Comparison of ENCODE assay signal across 16 cellular contexts in the genomic region with DNA sequence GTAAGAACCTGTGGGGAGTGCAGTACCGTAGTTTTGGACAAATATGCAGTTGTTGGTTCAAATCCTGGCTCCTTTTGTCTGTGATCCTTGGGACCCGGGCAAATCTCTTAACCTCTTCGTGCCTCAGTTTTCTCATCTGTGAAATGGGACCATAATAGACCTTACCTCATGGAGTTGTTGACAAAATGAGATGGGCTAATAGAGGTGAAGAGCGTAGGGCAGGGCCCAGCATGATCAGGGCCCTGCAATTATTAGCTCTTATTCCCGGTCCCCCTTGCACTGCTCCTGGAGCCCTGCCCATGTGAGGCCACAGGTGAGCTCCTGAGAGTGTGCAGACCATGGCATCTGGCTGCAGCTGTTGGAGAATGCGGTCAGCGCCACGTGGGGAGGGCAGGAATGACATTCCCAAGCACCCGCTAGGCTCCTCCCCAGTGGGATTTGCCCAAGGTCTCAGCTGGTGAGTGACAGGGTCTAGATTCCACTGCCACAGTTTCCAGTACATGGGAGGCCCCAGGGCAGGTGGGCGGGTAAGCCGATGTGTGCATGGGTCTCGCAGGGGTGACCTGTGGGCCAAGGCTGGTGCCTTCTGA. TPM values are rescaled to one million over a fixed set of nuclear protein-coding genes. Genes with fewer than 3 reads are reported as not detected.
DNase-seq lines count a peak whose midpoint lies in the region; ATAC-seq, FAIRE-seq and TF ChIP-seq lines count a peak whose summit lies in the region.
"Had no signal": no experiment of that assay in that cellular context is flagged by ENCODE, and none has a peak within 500 bp of the region (broad histone marks: within the 10 kb centered on the region; RNA-seq: fewer than 3 reads in every experiment).

No MANE protein-coding gene starts in this region.

- peaks cover 5% of the 10 kb centered on the region for H4K20me1 ChIP-seq in keratinocyte (ENCODE audit: control insufficient read depth, extremely low read depth, insufficient read depth, low read length)

- no peak overlapping the region for H2AFZ ChIP-seq in keratinocyte (ENCODE audit: control insufficient read depth, low read length)

- DNase-seq in Daoy (ENCODE audit: low read depth) = peak; percentile 64
- peak; percentile 28 to 61 for DNase-seq in SJSA1 (ENCODE audit: low read depth in 1 of 2, low spot score in 2 of 2)
- DNase-seq in keratinocyte (ENCODE audit: low read depth, low spot score) = peak; percentile 11
- DNase-seq in vagina (ENCODE audit: extremely low spot score in 2 of 2) = no peak
- no peak for DNase-seq in left cardiac atrium
- DNase-seq in anterior cingulate cortex (lab: John Stamatoyannopoulos, UW) = no peak
- no peak for DNase-seq in NCI-H2171 treated with DMSO at 0.1 percent for 48 hours (lab: John Stamatoyannopoulos, UW)
- DNase-seq: activated gamma-delta T cell, amniotic stem cell, foreskin melanocyte, NCI-H524 treated with DMSO at 0.1 percent for 48 hours, T1000, uterus had no signal

- H3K4me1 ChIP-seq in SJSA1 (replicated peaks) (peaks cover 66% of the 10 kb centered on the region), keratinocyte (ENCODE audit: control insufficient read depth, extremely low read depth, insufficient read depth, low read length) (peaks cover 62% of the 10 kb centered on the region), skeletal muscle satellite cell (ENCODE audit: control insufficient read depth, insufficient read depth, low read length) (peaks cover 72% of the 10 kb centered on the region), vagina (peaks cover 36% of the 10 kb centered on the region)

- FAIRE-seq in keratinocyte (lab: Jason Lieb, UNC) = no peak

- H3K4me2 ChIP-seq in keratinocyte (ENCODE audit: control insufficient read depth, extremely low read depth, insufficient read depth, low read depth, low read length) (no peak overlapping the region), skeletal muscle satellite cell (ENCODE audit: low read length) (no peak overlapping the region)

- no peak overlapping the region for H3K9ac ChIP-seq in keratinocyte (ENCODE audit: control insufficient read depth, extremely low read depth, insufficient read depth, low read length)
- peak overlapping the region; percentile 64 for H3K9ac ChIP-seq in skeletal muscle satellite cell (ENCODE audit: low read depth, low read length)

- peak overlapping the region; percentile 88; the same call in 1 of the 2 replicates for H3K27ac ChIP-seq in SJSA1
- H3K27ac ChIP-seq in keratinocyte (ENCODE audit: control insufficient read depth, insufficient read depth, low read length) = no peak overlapping the region
- no peak overlapping the region for H3K27ac ChIP-seq in vagina
- H3K27ac ChIP-seq: right atrium auricular region, uterus had no signal

- TF ChIP-seq CTCF in keratinocyte (optimal IDR thresholded peaks at IDR 0.05 in 1 of 3, IDR thresholded peaks at IDR 0.05 in 1 of 3, conservative IDR thresholded peaks at IDR 0.05 in 1 of 3; ENCODE audit: extremely low read depth in 1 of 3, insufficient read depth in 2 of 3, low read length in 3 of 3) = no peak
- no peak for TF ChIP-seq CTCF in vagina (IDR thresholded peaks at IDR 0.05)

- no peak overlapping the region for H3K4me3 ChIP-seq in SJSA1
- no peak overlapping the region for H3K4me3 ChIP-seq in keratinocyte (ENCODE audit: control insufficient read depth in 2 of 3, extremely low read depth in 1 of 3, insufficient read depth in 2 of 3, low read depth in 1 of 3, low read length in 3 of 3)
- H3K4me3 ChIP-seq in skeletal muscle satellite cell (ENCODE audit: low read length) = no peak overlapping the region
- no peak overlapping the region for H3K4me3 ChIP-seq in vagina
- H3K4me3 ChIP-seq: right atrium auricular region, uterus had no signal

- TF ChIP-seq POLR2A in vagina (IDR thresholded peaks at IDR 0.05) = no peak

- no peaks in the 10 kb centered on the region for H3K9me3 ChIP-seq in SJSA1 (replicated peaks)
- no peaks in the 10 kb centered on the region for H3K9me3 ChIP-seq in keratinocyte (ENCODE audit: control insufficient read depth, low read depth, low read length)
- no peaks in the 10 kb centered on the region for H3K9me3 ChIP-seq in skeletal muscle satellite cell (replicated peaks; ENCODE audit: low read length)
- H3K9me3 ChIP-seq in vagina = no peaks in the 10 kb centered on the region
- H3K9me3 ChIP-seq: right atrium auricular region, uterus had no signal

- intact Hi-C loops in vagina (cut with DNase I) (loop anchor here (10.0 kb wide), 1 partner anchor 54 kb away; no protein-coding TSS in a partner anchor), left cardiac atrium (cut with DNase I) (no loop called here)

- dilution Hi-C loops in keratinocyte (cut with MboI; ENCODE audit: extremely low pct_ligation_motif_present, low sequenced_read_pairs) = no loop called here

- H3K9me1 ChIP-seq in keratinocyte (ENCODE audit: control insufficient read depth, extremely low read depth, insufficient read depth, low read length) = peaks cover 2% of the 10 kb centered on the region

- peaks cover 60% of the 10 kb centered on the region for H3K79me2 ChIP-seq in keratinocyte (ENCODE audit: control insufficient read depth, insufficient read depth, low read length)

- no peaks in the 10 kb centered on the region for H3K27me3 ChIP-seq in SJSA1 (replicated peaks)
- no peaks in the 10 kb centered on the region for H3K27me3 ChIP-seq in keratinocyte (ENCODE audit: control insufficient read depth, extremely low read depth, insufficient read depth, low read length)
- H3K27me3 ChIP-seq in skeletal muscle satellite cell (ENCODE audit: control insufficient read depth, insufficient read depth, low read length) = no peaks in the 10 kb centered on the region
- no peaks in the 10 kb centered on the region for H3K27me3 ChIP-seq in vagina
- H3K27me3 ChIP-seq: right atrium auricular region, uterus had no signal

- H3K36me3 ChIP-seq in SJSA1 = peaks cover 58% of the 10 kb centered on the region
- H3K36me3 ChIP-seq in keratinocyte (ENCODE audit: control insufficient read depth in 2 of 2, extremely low read depth in 1 of 2, insufficient read depth in 2 of 2, low read length in 2 of 2) = peaks cover 3 to 21% of the 10 kb centered on the region in 2 experiments
- peaks cover 44% of the 10 kb centered on the region for H3K36me3 ChIP-seq in skeletal muscle satellite cell (ENCODE audit: insufficient read depth, low read length)
- peaks cover 0 to 5% of the 10 kb centered on the region in 2 donors for H3K36me3 ChIP-seq in vagina
- H3K36me3 ChIP-seq: right atrium auricular region, uterus had no signal

- ATAC-seq in left cardiac atrium = no peak
- ATAC-seq: natural killer cell treated with Interleukin-12 subunit alpha and Interleukin-12 subunit beta and Interleukin-15 and Interleukin-18, amount 100 ng/mL, for 72 hours had no signal

RNA-seq across cellular contexts. Expression of a gene that starts 41.0 kb away (rescaled TPM):
- total RNA-seq in Daoy (2014; rRNA removed; shearing (Covaris generic)) = 40.6 and 41.9 TPM in 2 replicates
- 32.0 and 35.5 TPM in 2 replicates for total RNA-seq in SJSA1 (2014; rRNA removed; shearing (Covaris generic))
- polyA plus RNA-seq in keratinocyte = 43.5 to 62.3 TPM (median 56.4 TPM) in 3 replicates
- 23.6 TPM for polyA plus RNA-seq in keratinocyte (2011; ENCODE audit: low read depth)
- polyA plus RNA-seq in keratinocyte (2011; cell fraction: cytosol; rRNA removed) = 44.1 and 60.2 TPM in 2 replicates
- 39.8 and 44.0 TPM in 2 replicates for polyA plus RNA-seq in keratinocyte (2011; cell fraction: nucleus; rRNA removed)
- polyA plus RNA-seq in keratinocyte (2012; ENCODE audit: low replicate concordance) = 12.1 and 37.2 TPM in 2 replicates
- polyA minus RNA-seq in keratinocyte = 74.9 to 81.9 TPM (median 80.8 TPM) in 3 replicates
- polyA minus RNA-seq in keratinocyte (2011; cell fraction: cytosol; rRNA and poly(A)+ RNA removed) = 36.8 TPM
- polyA minus RNA-seq in keratinocyte (2011; cell fraction: nucleus; rRNA and poly(A)+ RNA removed) = 15.7 and 27.1 TPM in 2 replicates
- total RNA-seq in skeletal muscle satellite cell (2012; rRNA removed) = 21.0 and 27.1 TPM in 2 replicates
- total RNA-seq in vagina (44.4 TPM), left cardiac atrium (10 to 100 TPM; 28.7 to 32.6 TPM)

Comparison
In these comparisons a context has a peak if more than half of its experiments do, and no peak if none do; other contexts are left out.
1. DNase-seq: peak in Daoy (single experiment), SJSA1 (2 of 2) and keratinocyte (single experiment); none in vagina (0 of 2), left cardiac atrium (single experiment), anterior cingulate cortex (0 of 58) and NCI-H2171 treated with DMSO at 0.1 percent for 48 hours (single experiment).